Comparison of ENCODE assay signal across 1 cellular context in the genomic region with DNA sequence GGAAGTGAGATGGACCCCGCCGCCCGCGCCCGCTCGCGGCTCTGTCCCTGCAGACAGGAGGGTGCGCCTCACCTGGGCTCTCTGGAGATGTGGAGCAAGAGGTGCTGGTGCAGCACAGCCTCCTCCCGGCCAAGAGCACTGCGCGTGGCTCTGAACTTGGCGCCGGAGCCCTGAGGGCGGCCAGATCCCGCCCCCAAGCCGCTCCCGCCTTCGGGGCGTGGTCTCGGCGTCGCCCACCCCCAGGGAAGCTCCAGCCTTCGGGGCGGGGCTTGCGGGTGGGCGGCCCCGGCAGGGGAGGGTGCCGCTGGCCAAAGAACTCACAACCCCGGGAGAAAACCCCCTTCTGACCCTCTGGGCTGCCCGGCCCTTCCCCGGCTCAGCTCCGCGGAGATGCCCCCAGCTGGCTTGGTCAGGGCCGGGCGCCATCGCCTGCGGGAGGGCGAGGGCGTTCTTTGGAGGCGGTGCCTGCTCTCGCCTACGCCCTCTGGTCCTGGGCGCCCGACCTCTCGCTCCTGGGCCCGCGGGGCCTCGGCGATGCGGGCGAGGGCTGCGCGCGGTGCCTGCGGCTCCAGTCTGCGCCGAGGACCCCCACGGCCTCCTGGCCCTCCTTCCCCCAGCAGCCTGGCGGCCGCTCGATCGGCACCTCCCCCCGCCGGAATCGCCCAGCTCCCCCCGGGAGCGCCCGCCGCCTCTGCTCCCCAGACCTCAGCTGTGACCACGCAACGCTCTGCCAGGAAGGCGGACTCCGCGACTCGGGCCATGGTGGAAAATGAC.
A peak's percentile ranks its signal among the peaks of the same experiment; 100 is the strongest.
TF ChIP-seq lines count a peak whose summit lies in the region.

A gene with protein sequence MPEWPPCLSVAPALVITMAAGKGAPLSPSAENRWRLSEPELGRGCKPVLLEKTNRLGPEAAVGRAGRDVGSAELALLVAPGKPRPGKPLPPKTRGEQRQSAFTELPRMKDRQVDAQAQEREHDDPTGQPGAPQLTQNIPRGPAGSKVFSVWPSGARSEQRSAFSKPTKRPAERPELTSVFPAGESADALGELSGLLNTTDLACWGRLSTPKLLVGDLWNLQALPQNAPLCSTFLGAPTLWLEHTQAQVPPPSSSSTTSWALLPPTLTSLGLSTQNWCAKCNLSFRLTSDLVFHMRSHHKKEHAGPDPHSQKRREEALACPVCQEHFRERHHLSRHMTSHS (minus strand): TSS at position 146 of the 774 bp plus-strand sequence. CDS start 15,464 bp downstream, outside the sequence.

TF ChIP-seq in HEK293, 187 proteins besides CTCF, POLR2A, EP300 and RAD21 (continued from another document and continues in another):
- TF ChIP-seq, protein P1, sequence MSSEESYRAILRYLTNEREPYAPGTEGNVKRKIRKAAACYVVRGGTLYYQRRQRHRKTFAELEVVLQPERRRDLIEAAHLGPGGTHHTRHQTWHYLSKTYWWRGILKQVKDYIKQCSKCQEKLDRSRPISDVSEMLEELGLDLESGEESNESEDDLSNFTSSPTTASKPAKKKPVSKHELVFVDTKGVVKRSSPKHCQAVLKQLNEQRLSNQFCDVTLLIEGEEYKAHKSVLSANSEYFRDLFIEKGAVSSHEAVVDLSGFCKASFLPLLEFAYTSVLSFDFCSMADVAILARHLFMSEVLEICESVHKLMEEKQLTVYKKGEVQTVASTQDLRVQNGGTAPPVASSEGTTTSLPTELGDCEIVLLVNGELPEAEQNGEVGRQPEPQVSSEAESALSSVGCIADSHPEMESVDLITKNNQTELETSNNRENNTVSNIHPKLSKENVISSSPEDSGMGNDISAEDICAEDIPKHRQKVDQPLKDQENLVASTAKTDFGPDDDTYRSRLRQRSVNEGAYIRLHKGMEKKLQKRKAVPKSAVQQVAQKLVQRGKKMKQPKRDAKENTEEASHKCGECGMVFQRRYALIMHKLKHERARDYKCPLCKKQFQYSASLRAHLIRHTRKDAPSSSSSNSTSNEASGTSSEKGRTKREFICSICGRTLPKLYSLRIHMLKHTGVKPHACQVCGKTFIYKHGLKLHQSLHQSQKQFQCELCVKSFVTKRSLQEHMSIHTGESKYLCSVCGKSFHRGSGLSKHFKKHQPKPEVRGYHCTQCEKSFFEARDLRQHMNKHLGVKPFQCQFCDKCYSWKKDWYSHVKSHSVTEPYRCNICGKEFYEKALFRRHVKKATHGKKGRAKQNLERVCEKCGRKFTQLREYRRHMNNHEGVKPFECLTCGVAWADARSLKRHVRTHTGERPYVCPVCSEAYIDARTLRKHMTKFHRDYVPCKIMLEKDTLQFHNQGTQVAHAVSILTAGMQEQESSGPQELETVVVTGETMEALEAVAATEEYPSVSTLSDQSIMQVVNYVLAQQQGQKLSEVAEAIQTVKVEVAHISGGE (tag by site-specific recombination; conservative IDR thresholded peaks at IDR 0.05; ENCODE audit: low read depth) = 0 out of 2 replicates have a peak, but pooled peaks have one; percentile 1
- TF ChIP-seq, protein P2, sequence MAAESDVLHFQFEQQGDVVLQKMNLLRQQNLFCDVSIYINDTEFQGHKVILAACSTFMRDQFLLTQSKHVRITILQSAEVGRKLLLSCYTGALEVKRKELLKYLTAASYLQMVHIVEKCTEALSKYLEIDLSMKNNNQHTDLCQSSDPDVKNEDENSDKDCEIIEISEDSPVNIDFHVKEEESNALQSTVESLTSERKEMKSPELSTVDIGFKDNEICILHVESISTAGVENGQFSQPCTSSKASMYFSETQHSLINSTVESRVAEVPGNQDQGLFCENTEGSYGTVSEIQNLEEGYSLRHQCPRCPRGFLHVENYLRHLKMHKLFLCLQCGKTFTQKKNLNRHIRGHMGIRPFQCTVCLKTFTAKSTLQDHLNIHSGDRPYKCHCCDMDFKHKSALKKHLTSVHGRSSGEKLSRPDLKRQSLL (tag by site-specific recombination; IDR thresholded peaks at IDR 0.05) = peak; percentile 88
- no peak for TF ChIP-seq YY1 (tag by site-specific recombination; IDR thresholded peaks at IDR 0.05)
- TF ChIP-seq, protein P3, sequence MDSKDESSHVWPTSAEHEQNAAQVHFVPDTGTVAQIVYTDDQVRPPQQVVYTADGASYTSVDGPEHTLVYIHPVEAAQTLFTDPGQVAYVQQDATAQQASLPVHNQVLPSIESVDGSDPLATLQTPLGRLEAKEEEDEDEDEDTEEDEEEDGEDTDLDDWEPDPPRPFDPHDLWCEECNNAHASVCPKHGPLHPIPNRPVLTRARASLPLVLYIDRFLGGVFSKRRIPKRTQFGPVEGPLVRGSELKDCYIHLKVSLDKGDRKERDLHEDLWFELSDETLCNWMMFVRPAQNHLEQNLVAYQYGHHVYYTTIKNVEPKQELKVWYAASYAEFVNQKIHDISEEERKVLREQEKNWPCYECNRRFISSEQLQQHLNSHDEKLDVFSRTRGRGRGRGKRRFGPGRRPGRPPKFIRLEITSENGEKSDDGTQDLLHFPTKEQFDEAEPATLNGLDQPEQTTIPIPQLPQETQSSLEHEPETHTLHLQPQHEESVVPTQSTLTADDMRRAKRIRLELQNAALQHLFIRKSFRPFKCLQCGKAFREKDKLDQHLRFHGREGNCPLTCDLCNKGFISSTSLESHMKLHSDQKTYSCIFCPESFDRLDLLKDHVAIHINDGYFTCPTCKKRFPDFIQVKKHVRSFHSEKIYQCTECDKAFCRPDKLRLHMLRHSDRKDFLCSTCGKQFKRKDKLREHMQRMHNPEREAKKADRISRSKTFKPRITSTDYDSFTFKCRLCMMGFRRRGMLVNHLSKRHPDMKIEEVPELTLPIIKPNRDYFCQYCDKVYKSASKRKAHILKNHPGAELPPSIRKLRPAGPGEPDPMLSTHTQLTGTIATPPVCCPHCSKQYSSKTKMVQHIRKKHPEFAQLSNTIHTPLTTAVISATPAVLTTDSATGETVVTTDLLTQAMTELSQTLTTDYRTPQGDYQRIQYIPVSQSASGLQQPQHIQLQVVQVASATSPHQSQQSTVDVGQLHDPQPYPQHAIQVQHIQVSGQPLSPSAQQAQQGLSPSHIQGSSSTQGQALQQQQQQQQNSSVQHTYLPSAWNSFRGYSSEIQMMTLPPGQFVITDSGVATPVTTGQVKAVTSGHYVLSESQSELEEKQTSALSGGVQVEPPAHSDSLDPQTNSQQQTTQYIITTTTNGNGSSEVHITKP (tag by site-specific recombination; IDR thresholded peaks at IDR 0.05) = peak; percentile 70
- peak; percentile 76; the same call in 1 of the 2 replicates for TF ChIP-seq ZBTB20 (tag by site-specific recombination; IDR thresholded peaks at IDR 0.05)
- TF ChIP-seq, protein P4, sequence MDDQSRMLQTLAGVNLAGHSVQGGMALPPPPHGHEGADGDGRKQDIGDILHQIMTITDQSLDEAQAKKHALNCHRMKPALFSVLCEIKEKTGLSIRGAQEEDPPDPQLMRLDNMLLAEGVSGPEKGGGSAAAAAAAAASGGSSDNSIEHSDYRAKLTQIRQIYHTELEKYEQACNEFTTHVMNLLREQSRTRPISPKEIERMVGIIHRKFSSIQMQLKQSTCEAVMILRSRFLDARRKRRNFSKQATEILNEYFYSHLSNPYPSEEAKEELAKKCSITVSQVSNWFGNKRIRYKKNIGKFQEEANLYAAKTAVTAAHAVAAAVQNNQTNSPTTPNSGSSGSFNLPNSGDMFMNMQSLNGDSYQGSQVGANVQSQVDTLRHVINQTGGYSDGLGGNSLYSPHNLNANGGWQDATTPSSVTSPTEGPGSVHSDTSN (CRISPR knock-in tag; IDR thresholded peaks at IDR 0.05) = peak; percentile 70; the same call in 1 of the 2 replicates
- TF ChIP-seq WT1 (tag by site-specific recombination; IDR thresholded peaks at IDR 0.05) = no peak
- TF ChIP-seq ZFP37 (tag by site-specific recombination; IDR thresholded peaks at IDR 0.05) = 0 out of 2 replicates have a peak, but pooled peaks have one; percentile 69
- TF ChIP-seq, protein P5, sequence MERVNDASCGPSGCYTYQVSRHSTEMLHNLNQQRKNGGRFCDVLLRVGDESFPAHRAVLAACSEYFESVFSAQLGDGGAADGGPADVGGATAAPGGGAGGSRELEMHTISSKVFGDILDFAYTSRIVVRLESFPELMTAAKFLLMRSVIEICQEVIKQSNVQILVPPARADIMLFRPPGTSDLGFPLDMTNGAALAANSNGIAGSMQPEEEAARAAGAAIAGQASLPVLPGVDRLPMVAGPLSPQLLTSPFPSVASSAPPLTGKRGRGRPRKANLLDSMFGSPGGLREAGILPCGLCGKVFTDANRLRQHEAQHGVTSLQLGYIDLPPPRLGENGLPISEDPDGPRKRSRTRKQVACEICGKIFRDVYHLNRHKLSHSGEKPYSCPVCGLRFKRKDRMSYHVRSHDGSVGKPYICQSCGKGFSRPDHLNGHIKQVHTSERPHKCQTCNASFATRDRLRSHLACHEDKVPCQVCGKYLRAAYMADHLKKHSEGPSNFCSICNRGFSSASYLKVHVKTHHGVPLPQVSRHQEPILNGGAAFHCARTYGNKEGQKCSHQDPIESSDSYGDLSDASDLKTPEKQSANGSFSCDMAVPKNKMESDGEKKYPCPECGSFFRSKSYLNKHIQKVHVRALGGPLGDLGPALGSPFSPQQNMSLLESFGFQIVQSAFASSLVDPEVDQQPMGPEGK (tag by site-specific recombination; IDR thresholded peaks at IDR 0.05) = peak; percentile 70
- TF ChIP-seq MZF1 (tag by site-specific recombination; IDR thresholded peaks at IDR 0.05; ENCODE audit: borderline replicate concordance) = peak; percentile 44; the same call in 1 of the 2 replicates
- TF ChIP-seq ZFP69B (tag by site-specific recombination; IDR thresholded peaks at IDR 0.05) = no peak
- TF ChIP-seq, protein P6, sequence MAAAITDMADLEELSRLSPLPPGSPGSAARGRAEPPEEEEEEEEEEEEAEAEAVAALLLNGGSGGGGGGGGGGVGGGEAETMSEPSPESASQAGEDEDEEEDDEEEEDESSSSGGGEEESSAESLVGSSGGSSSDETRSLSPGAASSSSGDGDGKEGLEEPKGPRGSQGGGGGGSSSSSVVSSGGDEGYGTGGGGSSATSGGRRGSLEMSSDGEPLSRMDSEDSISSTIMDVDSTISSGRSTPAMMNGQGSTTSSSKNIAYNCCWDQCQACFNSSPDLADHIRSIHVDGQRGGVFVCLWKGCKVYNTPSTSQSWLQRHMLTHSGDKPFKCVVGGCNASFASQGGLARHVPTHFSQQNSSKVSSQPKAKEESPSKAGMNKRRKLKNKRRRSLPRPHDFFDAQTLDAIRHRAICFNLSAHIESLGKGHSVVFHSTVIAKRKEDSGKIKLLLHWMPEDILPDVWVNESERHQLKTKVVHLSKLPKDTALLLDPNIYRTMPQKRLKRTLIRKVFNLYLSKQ (tag by site-specific recombination; IDR thresholded peaks at IDR 0.05; ENCODE audit: borderline replicate concordance) = no peak
- peak; percentile 53; the same call in 1 of the 2 replicates for TF ChIP-seq ZBTB17 (tag by site-specific recombination; IDR thresholded peaks at IDR 0.05)
- TF ChIP-seq KLF8 (tag by site-specific recombination; IDR thresholded peaks at IDR 0.05) = peak; percentile 77
- 0 out of 2 replicates have a peak, but pooled peaks have one; percentile 43 for TF ChIP-seq ZEB2 (tag by site-specific recombination; IDR thresholded peaks at IDR 0.05)
- TF ChIP-seq ZNF555 (tag by site-specific recombination; conservative IDR thresholded peaks at IDR 0.05) = no peak
- TF ChIP-seq ZBTB8A (tag by site-specific recombination; IDR thresholded peaks at IDR 0.05) = peak; percentile 95
- TF ChIP-seq ZNF394 (tag by site-specific recombination; IDR thresholded peaks at IDR 0.05; ENCODE audit: borderline replicate concordance) = 0 out of 2 replicates have a peak, but pooled peaks have one; percentile 25
- peak; percentile 98 for TF ChIP-seq ZNF600 (tag by site-specific recombination; IDR thresholded peaks at IDR 0.05)
- no peak; the same call in 1 of the 2 replicates for TF ChIP-seq IKZF3 (tag by site-specific recombination; IDR thresholded peaks at IDR 0.05)
- TF ChIP-seq, protein P7, sequence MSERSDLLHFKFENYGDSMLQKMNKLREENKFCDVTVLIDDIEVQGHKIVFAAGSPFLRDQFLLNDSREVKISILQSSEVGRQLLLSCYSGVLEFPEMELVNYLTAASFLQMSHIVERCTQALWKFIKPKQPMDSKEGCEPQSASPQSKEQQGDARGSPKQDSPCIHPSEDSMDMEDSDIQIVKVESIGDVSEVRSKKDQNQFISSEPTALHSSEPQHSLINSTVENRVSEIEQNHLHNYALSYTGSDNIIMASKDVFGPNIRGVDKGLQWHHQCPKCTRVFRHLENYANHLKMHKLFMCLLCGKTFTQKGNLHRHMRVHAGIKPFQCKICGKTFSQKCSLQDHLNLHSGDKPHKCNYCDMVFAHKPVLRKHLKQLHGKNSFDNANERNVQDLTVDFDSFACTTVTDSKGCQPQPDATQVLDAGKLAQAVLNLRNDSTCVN (tag by site-specific recombination; optimal IDR thresholded peaks at IDR 0.05) = peak; percentile 75
- TF ChIP-seq, protein P8, sequence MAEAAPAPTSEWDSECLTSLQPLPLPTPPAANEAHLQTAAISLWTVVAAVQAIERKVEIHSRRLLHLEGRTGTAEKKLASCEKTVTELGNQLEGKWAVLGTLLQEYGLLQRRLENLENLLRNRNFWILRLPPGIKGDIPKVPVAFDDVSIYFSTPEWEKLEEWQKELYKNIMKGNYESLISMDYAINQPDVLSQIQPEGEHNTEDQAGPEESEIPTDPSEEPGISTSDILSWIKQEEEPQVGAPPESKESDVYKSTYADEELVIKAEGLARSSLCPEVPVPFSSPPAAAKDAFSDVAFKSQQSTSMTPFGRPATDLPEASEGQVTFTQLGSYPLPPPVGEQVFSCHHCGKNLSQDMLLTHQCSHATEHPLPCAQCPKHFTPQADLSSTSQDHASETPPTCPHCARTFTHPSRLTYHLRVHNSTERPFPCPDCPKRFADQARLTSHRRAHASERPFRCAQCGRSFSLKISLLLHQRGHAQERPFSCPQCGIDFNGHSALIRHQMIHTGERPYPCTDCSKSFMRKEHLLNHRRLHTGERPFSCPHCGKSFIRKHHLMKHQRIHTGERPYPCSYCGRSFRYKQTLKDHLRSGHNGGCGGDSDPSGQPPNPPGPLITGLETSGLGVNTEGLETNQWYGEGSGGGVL (tag by site-specific recombination; IDR thresholded peaks at IDR 0.05) = peak; percentile 45; the same call in 1 of the 2 replicates
- peak; percentile 56 for TF ChIP-seq ZIC2 (tag by site-specific recombination; IDR thresholded peaks at IDR 0.05)
- peak; percentile 93 for TF ChIP-seq ZFHX2 (tag by site-specific recombination; conservative IDR thresholded peaks at IDR 0.05)
- TF ChIP-seq SP2 (tag by site-specific recombination; IDR thresholded peaks at IDR 0.05) = peak; percentile 94
- 0 out of 2 replicates have a peak, but pooled peaks have one; percentile 37 for TF ChIP-seq ZXDB (tag by site-specific recombination; IDR thresholded peaks at IDR 0.05)
- TF ChIP-seq ZSCAN30 (tag by site-specific recombination; IDR thresholded peaks at IDR 0.05) = 0 out of 2 replicates have a peak, but pooled peaks have one; percentile 22
- TF ChIP-seq ZNF341 (tag by site-specific recombination; IDR thresholded peaks at IDR 0.05; ENCODE audit: low read depth) = peak; percentile 95
- TF ChIP-seq ZNF776 (tag by site-specific recombination; IDR thresholded peaks at IDR 0.05; ENCODE audit: borderline replicate concordance) = no peak
- TF ChIP-seq ZNF24 (tag by site-specific recombination; IDR thresholded peaks at IDR 0.05) = no peak
- peak; percentile 43 for TF ChIP-seq SP7 (tag by site-specific recombination; IDR thresholded peaks at IDR 0.05)
- TF ChIP-seq, protein P9, sequence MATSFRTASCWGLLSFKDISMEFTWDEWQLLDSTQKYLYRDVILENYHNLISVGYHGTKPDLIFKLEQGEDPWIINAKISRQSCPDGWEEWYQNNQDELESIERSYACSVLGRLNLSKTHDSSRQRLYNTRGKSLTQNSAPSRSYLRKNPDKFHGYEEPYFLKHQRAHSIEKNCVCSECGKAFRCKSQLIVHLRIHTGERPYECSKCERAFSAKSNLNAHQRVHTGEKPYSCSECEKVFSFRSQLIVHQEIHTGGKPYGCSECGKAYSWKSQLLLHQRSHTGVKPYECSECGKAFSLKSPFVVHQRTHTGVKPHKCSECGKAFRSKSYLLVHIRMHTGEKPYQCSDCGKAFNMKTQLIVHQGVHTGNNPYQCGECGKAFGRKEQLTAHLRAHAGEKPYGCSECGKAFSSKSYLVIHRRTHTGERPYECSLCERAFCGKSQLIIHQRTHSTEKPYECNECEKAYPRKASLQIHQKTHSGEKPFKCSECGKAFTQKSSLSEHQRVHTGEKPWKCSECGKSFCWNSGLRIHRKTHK (tag by site-specific recombination; IDR thresholded peaks at IDR 0.05) = no peak
- peak; percentile 85 for TF ChIP-seq EGR2 (tag by site-specific recombination; IDR thresholded peaks at IDR 0.05; ENCODE audit: low read depth)
- peak; percentile 72 for TF ChIP-seq ZNF335 (tag by site-specific recombination; conservative IDR thresholded peaks at IDR 0.05)
